Comparison of ENCODE assay signal across 9 cellular contexts in genomic region chr1:33455537-33456301, GRCh38. TPM values are rescaled to one million over a fixed set of nuclear protein-coding genes. Genes with fewer than 3 reads are reported as not detected.
DNase-seq lines count a peak whose midpoint lies in the region; ATAC-seq, FAIRE-seq and TF ChIP-seq lines count a peak whose summit lies in the region.
"Had no signal": no experiment of that assay in that cellular context is flagged by ENCODE, and none has a peak within 500 bp of the region (broad histone marks: within the 10 kb centered on the region; RNA-seq: fewer than 3 reads in every experiment).

No MANE protein-coding gene starts in this region.

- H3K27ac Mint-ChIP-seq in natural killer cell = no peak overlapping the region
- H3K27ac Mint-ChIP-seq: activated naive CD8-positive, alpha-beta T cell had no signal

- no peaks in the 10 kb centered on the region for H3K36me3 ChIP-seq in fibroblast of lung (ENCODE audit: control insufficient read depth, insufficient read depth, low read length)

- no peaks in the 10 kb centered on the region for H3K27me3 ChIP-seq in fibroblast of lung (ENCODE audit: control insufficient read depth, insufficient read depth, low read length)

- intact Hi-C loops in natural killer cell (cut with micrococcal nuclease) = no loop called here

- DNase-seq in DMS153 treated with DMSO at 0.1 percent for 48 hours (lab: John Stamatoyannopoulos, UW; ENCODE audit: unreplicated experiment) (peak; percentile 80), H54 (ENCODE audit: insufficient read length, low spot score) (no peak), NCI-H2196 (lab: John Stamatoyannopoulos, UW; ENCODE audit: unreplicated experiment) (peak; percentile 61), fibroblast of lung (ENCODE audit: low read depth in 2 of 2) (peak; percentile 81 to 93), natural killer cell (no peak), mesenteric fat pad (ENCODE audit: low spot score) (no peak)

- H3K4me3 Mint-ChIP-seq in natural killer cell = no peak overlapping the region
- H3K4me3 Mint-ChIP-seq: activated naive CD8-positive, alpha-beta T cell had no signal

- H3K9me3 ChIP-seq in fibroblast of lung (ENCODE audit: control insufficient read depth, insufficient read depth, low read depth, low read length) = no peaks in the 10 kb centered on the region

- no peak overlapping the region for H3K27ac ChIP-seq in fibroblast of lung (ENCODE audit: insufficient read depth, low read length)

- no peaks in the 10 kb centered on the region for H4K20me1 ChIP-seq in fibroblast of lung (ENCODE audit: control insufficient read depth, extremely low read depth, insufficient read depth, low read length)

- H3K27me3 Mint-ChIP-seq in natural killer cell (ENCODE audit: low read depth in 2 of 2) = peaks cover 10 to 21% of the 10 kb centered on the region in 2 donors

- H3K9me3 Mint-ChIP-seq in natural killer cell = no peaks in the 10 kb centered on the region

- TF ChIP-seq CTCF in WI38 (IDR thresholded peaks at IDR 0.05; ENCODE audit: low read depth, low read length) (peak; percentile 77), fibroblast of lung (conservative IDR thresholded peaks at IDR 0.05 in 1 of 2, IDR thresholded peaks at IDR 0.05 in 1 of 2; ENCODE audit: low read depth in 1 of 2, low read length in 2 of 2) (peak; percentile 79 to 90), natural killer cell (IDR thresholded peaks at IDR 0.05) (no peak)

- H3K4me1 Mint-ChIP-seq in natural killer cell = peaks cover 0 to 5% of the 10 kb centered on the region in 2 donors

- no peak for TF ChIP-seq POLR2A in H54 (IDR thresholded peaks at IDR 0.05; ENCODE audit: low read depth, low read length)

- H3K36me3 Mint-ChIP-seq in natural killer cell = no peaks in the 10 kb centered on the region
- H3K36me3 Mint-ChIP-seq: activated naive CD8-positive, alpha-beta T cell had no signal

- no peak overlapping the region for H3K4me2 ChIP-seq in fibroblast of lung (ENCODE audit: extremely low read depth, insufficient read depth, low read length)

- no peak overlapping the region for H3K9ac ChIP-seq in fibroblast of lung (ENCODE audit: insufficient read depth, low read length)

- ATAC-seq in natural killer cell (peak; percentile 59 to 70 (median 64)), HG03025 (IDR thresholded peaks at IDR 0.05; ENCODE audit: low FRiP score, unreplicated experiment) (no peak)

- peak; percentile 50 for FAIRE-seq in H54 (lab: Jason Lieb, UNC)

- H3K79me2 ChIP-seq in fibroblast of lung (ENCODE audit: control insufficient read depth, insufficient read depth, low read length) = no peaks in the 10 kb centered on the region

- peak overlapping the region; percentile 7 for H2AFZ ChIP-seq in fibroblast of lung (ENCODE audit: low read length)

- H3K4me1 ChIP-seq in fibroblast of lung (ENCODE audit: control insufficient read depth, extremely low read depth, insufficient read depth, low read length) = peaks cover 13% of the 10 kb centered on the region

- H3K4me3 ChIP-seq in WI38 (ENCODE audit: low read depth, low read length) = no peak overlapping the region
- no peak overlapping the region for H3K4me3 ChIP-seq in fibroblast of lung (replicated peaks in 1 of 4; ENCODE audit: control extremely low read depth in 1 of 4, insufficient read depth in 1 of 4, low read depth in 3 of 4, low read length in 4 of 4)

RNA-seq across cellular contexts. Expression of gene ZSCAN20, which starts 16.7 kb away (rescaled TPM):
- total RNA-seq in fibroblast of lung (8.7 and 13.0 TPM in 2 replicates), natural killer cell (1 to 10 TPM in 2 of 3 donors, under 1 TPM in 1; 0.49 to 1.5 (median 1.0) TPM), mesenteric fat pad (2.9 TPM)
- 2.0 and 3.1 TPM in 2 replicates for polyA plus RNA-seq in fibroblast of lung
- polyA plus RNA-seq in fibroblast of lung (2012) = 1.5 and 2.8 TPM in 2 replicates
- polyA minus RNA-seq in fibroblast of lung (ENCODE audit: low replicate concordance) = 2.3 and 5.1 TPM in 2 replicates

RNA-seq across cellular contexts. Expression of gene PHC2, which starts 24.8 kb away (rescaled TPM):
- 62.6 and 66.3 TPM in 2 replicates for total RNA-seq in fibroblast of lung
- 75.8 and 84.1 TPM in 2 replicates for polyA plus RNA-seq in fibroblast of lung
- polyA plus RNA-seq in fibroblast of lung (2012) = 94.4 and 98.6 TPM in 2 replicates
- polyA minus RNA-seq in fibroblast of lung (ENCODE audit: low replicate concordance) = 158 and 188 TPM in 2 replicates
- 10 to 100 TPM; 36.6 to 46.6 (median 39.5) TPM for total RNA-seq in natural killer cell
- 142 TPM for total RNA-seq in mesenteric fat pad

Comparison
In these comparisons a context has a peak if more than half of its experiments do, and no peak if none do; other contexts are left out.
1. DNase-seq: peak in DMS153 treated with DMSO at 0.1 percent for 48 hours (single experiment), NCI-H2196 (single experiment) and fibroblast of lung (2 of 2); none in H54 (single experiment), natural killer cell (single experiment) and mesenteric fat pad (single experiment).